Comparison of ENCODE assay signal across 19 cellular contexts in genomic region chr11:4164884-4165590, GRCh38.
A peak's percentile ranks its signal among the peaks of the same experiment; 100 is the strongest.
DNase-seq lines count a peak whose midpoint lies in the region; ATAC-seq and TF ChIP-seq lines count a peak whose summit lies in the region.
"Had no signal": no experiment of that assay in that cellular context is flagged by ENCODE, and none has a peak within 500 bp of the region (broad histone marks: within the 10 kb centered on the region; RNA-seq: fewer than 3 reads in every experiment).

No MANE protein-coding gene starts in this region.

- H3K79me2 ChIP-seq in OCI-LY3 (ENCODE audit: low read length): no peaks in the 10 kb centered on the region
- no peaks in the 10 kb centered on the region for H3K79me2 ChIP-seq in OCI-LY7 (ENCODE audit: insufficient read depth, low read depth, low read length)

- no peaks in the 10 kb centered on the region for H3K36me3 Mint-ChIP-seq in activated CD4-positive, alpha-beta T cell treated with anti-CD3 and anti-CD28 coated beads, Interleukin-2, amount 10 ng/mL, durations not matched to agents 24 days and 14 days (ENCODE audit: low read depth)
- no peaks in the 10 kb centered on the region for H3K36me3 Mint-ChIP-seq in activated CD4-positive, alpha-beta T cell treated with anti-CD3 and anti-CD28 coated beads, Interleukin-2, amount 10 ng/mL, durations not matched to agents 7 days and 5 days (ENCODE audit: low read depth)
- no peaks in the 10 kb centered on the region for H3K36me3 Mint-ChIP-seq in stimulated activated naive CD8-positive, alpha-beta T cell treated with anti-CD3 and anti-CD28 coated beads, Interleukin-15, Interleukin-2, amounts not matched to agents 100 ng/mL and 50 ng/mL, for 24 hours (ENCODE audit: low read depth)
- H3K36me3 Mint-ChIP-seq: CD14-positive monocyte; CD4-positive, alpha-beta memory T cell had no signal

- H4K20me1 ChIP-seq in OCI-LY3 (ENCODE audit: insufficient read depth, low read length) (no peaks in the 10 kb centered on the region), OCI-LY7 (ENCODE audit: insufficient read depth, low read length) (no peaks in the 10 kb centered on the region)
- H4K20me1 ChIP-seq: BLaER1 had no signal

- no peak overlapping the region for H3K27ac Mint-ChIP-seq in activated CD4-positive, alpha-beta T cell treated with anti-CD3 and anti-CD28 coated beads, Interleukin-2, amount 10 ng/mL, durations not matched to agents 24 days and 14 days
- no peak overlapping the region for H3K27ac Mint-ChIP-seq in activated CD4-positive, alpha-beta T cell treated with anti-CD3 and anti-CD28 coated beads, Interleukin-2, amount 10 ng/mL, durations not matched to agents 7 days and 5 days
- H3K27ac Mint-ChIP-seq in stimulated activated naive CD8-positive, alpha-beta T cell treated with anti-CD3 and anti-CD28 coated beads, Interleukin-15, Interleukin-2, amounts not matched to agents 100 ng/mL and 50 ng/mL, for 24 hours: peak overlapping the region; percentile 18
- H3K27ac Mint-ChIP-seq: CD14-positive monocyte; CD4-positive, alpha-beta memory T cell; GM23338 had no signal

- TF ChIP-seq CTCF in OCI-LY3 (IDR thresholded peaks at IDR 0.05; ENCODE audit: low read depth, low read length) (no peak), OCI-LY7 (conservative IDR thresholded peaks at IDR 0.05; ENCODE audit: low read length) (no peak)

- DNase-seq in activated CD4-positive, alpha-beta T cell treated with anti-CD3 and anti-CD28 coated beads, Interleukin-2, amount 10 ng/mL, durations not matched to agents 24 days and 14 days: peak; percentile 45
- no peak for DNase-seq in activated CD4-positive, alpha-beta T cell treated with anti-CD3 and anti-CD28 coated beads, Interleukin-2, amount 10 ng/mL, durations not matched to agents 7 days and 5 days
- no peak for DNase-seq in stimulated activated naive CD8-positive, alpha-beta T cell treated with anti-CD3 and anti-CD28 coated beads, Interleukin-15, Interleukin-2, amounts not matched to agents 100 U/mL and 50 U/mL, for 24 hours
- no peak for DNase-seq in activated T-cell treated with anti-CD3 and anti-CD28 coated beads, Interleukin-2, amount 50 U/mL, for 48 hours
- DNase-seq in OCI-LY7 (ENCODE audit: low spot score): no peak
- DNase-seq: Calu3; CD4-positive, alpha-beta memory T cell; DMS79 treated with DMSO at 0.1 percent for 48 hours; GF-D8; HCEC 1CT had no signal

- H3K4me3 ChIP-seq in OCI-LY3 (ENCODE audit: low read length): no peak overlapping the region
- no peak overlapping the region for H3K4me3 ChIP-seq in OCI-LY7 (ENCODE audit: low read depth, low read length, poor library complexity, severe bottlenecking)
- H3K4me3 ChIP-seq: A549, BLaER1, GM12878, GM23338 had no signal

- CTCF ChIA-PET in activated CD4-positive, alpha-beta T cell treated with anti-CD3 and anti-CD28 coated beads, Interleukin-2, amount 10 ng/mL, durations not matched to agents 7 days and 5 days (lab: Charles Lee): interaction anchor here (1.0 to 1.2 kb wide), 2 partner anchors 23 kb away, joined by 3 to 5 read pairs; no protein-coding TSS in a partner anchor
- CTCF ChIA-PET in OCI-LY7 (lab: Charles Lee; ENCODE audit: unreplicated experiment): no interaction called here

- H3K9me3 Mint-ChIP-seq in activated CD4-positive, alpha-beta T cell treated with anti-CD3 and anti-CD28 coated beads, Interleukin-2, amount 10 ng/mL, durations not matched to agents 24 days and 14 days: no peaks in the 10 kb centered on the region
- H3K9me3 Mint-ChIP-seq in activated CD4-positive, alpha-beta T cell treated with anti-CD3 and anti-CD28 coated beads, Interleukin-2, amount 10 ng/mL, durations not matched to agents 7 days and 5 days: no peaks in the 10 kb centered on the region
- H3K9me3 Mint-ChIP-seq in stimulated activated naive CD8-positive, alpha-beta T cell treated with anti-CD3 and anti-CD28 coated beads, Interleukin-15, Interleukin-2, amounts not matched to agents 100 ng/mL and 50 ng/mL, for 24 hours: no peaks in the 10 kb centered on the region
- H3K9me3 Mint-ChIP-seq: CD4-positive, alpha-beta memory T cell had no signal

- no peaks in the 10 kb centered on the region for H3K9me2 ChIP-seq in OCI-LY7 (ENCODE audit: insufficient read depth, low read length)

- H3K4me1 ChIP-seq in OCI-LY3 (ENCODE audit: low read length) (peaks cover 16% of the 10 kb centered on the region), OCI-LY7 (ENCODE audit: insufficient read depth, low read length, poor library complexity, severe bottlenecking) (no peaks in the 10 kb centered on the region)
- H3K4me1 ChIP-seq: A549, BLaER1 had no signal

- H3K9ac ChIP-seq in OCI-LY3 (ENCODE audit: low read length): no peak overlapping the region
- H3K9ac ChIP-seq: BLaER1 had no signal

- POLR2A ChIA-PET in activated CD4-positive, alpha-beta T cell treated with anti-CD3 and anti-CD28 coated beads, Interleukin-2, amount 10 ng/mL, durations not matched to agents 7 days and 5 days (lab: Charles Lee): no interaction called here
- POLR2A ChIA-PET in OCI-LY7 (lab: Charles Lee): interaction anchor here (0.6 to 1.2 kb wide), 2 partner anchors 15 to 41 kb away, joined by 3 read pairs; no protein-coding TSS in a partner anchor

- peak overlapping the region; percentile 27; the same call in 1 of the 2 replicates for H3K4me2 ChIP-seq in OCI-LY3 (ENCODE audit: low read length)
- H3K4me2 ChIP-seq in OCI-LY7 (ENCODE audit: low read length): no peak overlapping the region
- H3K4me2 ChIP-seq: A549, BLaER1, GM23338 had no signal

- H3K9me3 ChIP-seq in OCI-LY3 (ENCODE audit: insufficient read depth, low read length) (no peaks in the 10 kb centered on the region), OCI-LY7 (ENCODE audit: low read length) (no peaks in the 10 kb centered on the region)
- H3K9me3 ChIP-seq: A549, BLaER1 had no signal

- H2AFZ ChIP-seq in OCI-LY3 (ENCODE audit: low read depth, low read length) (no peak overlapping the region), OCI-LY7 (ENCODE audit: low read length) (no peak overlapping the region)
- H2AFZ ChIP-seq: GM23338 had no signal

- H3K27ac ChIP-seq in OCI-LY3 (ENCODE audit: low read length) (no peak overlapping the region), OCI-LY7 (ENCODE audit: low read depth, low read length, poor library complexity, severe bottlenecking) (no peak overlapping the region)
- H3K27ac ChIP-seq: 22Rv1, A549, BLaER1, HL-60 had no signal

- no peak for ATAC-seq in stimulated activated naive CD8-positive, alpha-beta T cell treated with anti-CD3 and anti-CD28 coated beads, Interleukin-15, Interleukin-2, amounts not matched to agents 100 U/mL and 50 U/mL, for 24 hours
- ATAC-seq: A549, GM12878, GM23338 had no signal

- BruUV-seq in OCI-LY7 (replicated peaks; lab: Mats Ljungman, UMichigan): no TSS peak

- H3K36me3 ChIP-seq in OCI-LY3 (replicated peaks; ENCODE audit: low read depth, low read length) (peaks cover 3% of the 10 kb centered on the region), OCI-LY7 (ENCODE audit: insufficient read depth, low read length) (no peaks in the 10 kb centered on the region)
- H3K36me3 ChIP-seq: BLaER1 had no signal

- intact Hi-C loops in activated CD4-positive, alpha-beta T cell treated with anti-CD3 and anti-CD28 coated beads, Interleukin-2, amount 10 ng/mL, durations not matched to agents 24 days and 14 days (cut with micrococcal nuclease): no loop called here
- intact Hi-C loops in OCI-LY7 (cut with micrococcal nuclease; ENCODE audit: unreplicated experiment): no loop called here

- H3K27me3 ChIP-seq in OCI-LY3 (ENCODE audit: low read depth, low read length): no peaks in the 10 kb centered on the region
- H3K27me3 ChIP-seq: BLaER1 had no signal

- H3K4me1 Mint-ChIP-seq in activated CD4-positive, alpha-beta T cell treated with anti-CD3 and anti-CD28 coated beads, Interleukin-2, amount 10 ng/mL, durations not matched to agents 24 days and 14 days: no peaks in the 10 kb centered on the region
- H3K4me1 Mint-ChIP-seq in activated CD4-positive, alpha-beta T cell treated with anti-CD3 and anti-CD28 coated beads, Interleukin-2, amount 10 ng/mL, durations not matched to agents 7 days and 5 days: no peaks in the 10 kb centered on the region
- H3K4me1 Mint-ChIP-seq in stimulated activated naive CD8-positive, alpha-beta T cell treated with anti-CD3 and anti-CD28 coated beads, Interleukin-15, Interleukin-2, amounts not matched to agents 100 ng/mL and 50 ng/mL, for 24 hours (ENCODE audit: low read depth): no peaks in the 10 kb centered on the region
- H3K4me1 Mint-ChIP-seq: CD14-positive monocyte; CD4-positive, alpha-beta memory T cell; GM23338 had no signal

- H3K27me3 Mint-ChIP-seq in activated CD4-positive, alpha-beta T cell treated with anti-CD3 and anti-CD28 coated beads, Interleukin-2, amount 10 ng/mL, durations not matched to agents 24 days and 14 days: no peaks in the 10 kb centered on the region
- H3K27me3 Mint-ChIP-seq in activated CD4-positive, alpha-beta T cell treated with anti-CD3 and anti-CD28 coated beads, Interleukin-2, amount 10 ng/mL, durations not matched to agents 7 days and 5 days: peaks cover 4% of the 10 kb centered on the region
- H3K27me3 Mint-ChIP-seq in stimulated activated naive CD8-positive, alpha-beta T cell treated with anti-CD3 and anti-CD28 coated beads, Interleukin-15, Interleukin-2, amounts not matched to agents 100 ng/mL and 50 ng/mL, for 24 hours: no peaks in the 10 kb centered on the region
- H3K27me3 Mint-ChIP-seq: CD4-positive, alpha-beta memory T cell had no signal

- no peak overlapping the region for H3K4me3 Mint-ChIP-seq in activated CD4-positive, alpha-beta T cell treated with anti-CD3 and anti-CD28 coated beads, Interleukin-2, amount 10 ng/mL, durations not matched to agents 24 days and 14 days
- H3K4me3 Mint-ChIP-seq in activated CD4-positive, alpha-beta T cell treated with anti-CD3 and anti-CD28 coated beads, Interleukin-2, amount 10 ng/mL, durations not matched to agents 7 days and 5 days: no peak overlapping the region
- H3K4me3 Mint-ChIP-seq in stimulated activated naive CD8-positive, alpha-beta T cell treated with anti-CD3 and anti-CD28 coated beads, Interleukin-15, Interleukin-2, amounts not matched to agents 100 ng/mL and 50 ng/mL, for 24 hours: no peak overlapping the region
- H3K4me3 Mint-ChIP-seq: CD14-positive monocyte; CD4-positive, alpha-beta memory T cell; GM23338 had no signal
